8 cellular contexts compared by ENCODE assay signal in the genomic region with DNA sequence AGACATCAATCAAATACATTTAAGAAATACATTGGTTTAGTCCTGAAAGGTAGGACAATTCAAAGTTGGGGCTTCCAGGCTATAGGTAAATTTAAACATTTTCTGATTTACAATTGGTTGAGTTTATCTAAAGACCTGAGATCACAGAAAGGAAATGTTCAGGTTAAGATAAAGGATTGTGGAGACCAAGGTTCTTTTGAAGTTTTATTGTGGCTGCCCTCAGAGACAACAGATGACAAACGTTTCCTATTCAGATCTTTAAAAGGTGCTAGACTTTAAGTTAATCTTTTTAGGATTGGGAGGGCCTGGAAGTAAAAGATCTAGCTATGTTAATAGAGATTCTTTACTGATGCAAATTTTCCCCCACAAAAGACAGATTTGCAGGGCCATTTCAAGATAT. TPM values are rescaled to one million over a fixed set of nuclear protein-coding genes. Genes with fewer than 3 reads are reported as not detected.
A peak's percentile ranks its signal among the peaks of the same experiment; 100 is the strongest.
DNase-seq lines count a peak whose midpoint lies in the region; ATAC-seq and TF ChIP-seq lines count a peak whose summit lies in the region.
"Not testable (repeated sequence)": the region's sequence is repeated elsewhere in the genome, so short reads cannot be mapped to it uniquely, and the experiment has no call there.

No MANE protein-coding gene starts in this region.

- not testable (repeated sequence) for H3K23ac ChIP-seq in H9 (ENCODE audit: insufficient read length, low read depth, low read length)

- not testable (repeated sequence) for H3K79me2 ChIP-seq in H9 (ENCODE audit: insufficient read depth, low read length)
- H3K79me2 ChIP-seq in Loucy (ENCODE audit: insufficient read depth, low read length), result peaks cover 17% of the 10 kb centered on the region; the same call in 1 of the 2 replicates

- H3K4me1 ChIP-seq in CD4-positive, CD25-positive, alpha-beta regulatory T cell (ENCODE audit: control insufficient read depth, insufficient read depth, low read length, poor library complexity, severe bottlenecking), result peaks cover 25% of the 10 kb centered on the region
- H3K4me1 ChIP-seq in H9 (ENCODE audit: insufficient read depth, low read length) (peaks cover 18% of the 10 kb centered on the region; the same call in 1 of the 2 replicates), Loucy (ENCODE audit: insufficient read depth, low read length, poor library complexity, severe bottlenecking) (peaks cover 17% of the 10 kb centered on the region), cardiac muscle cell (ENCODE audit: low read depth) (peaks cover 46% of the 10 kb centered on the region)
- H3K4me1 ChIP-seq in naive thymus-derived CD4-positive, alpha-beta T cell (ENCODE audit: control insufficient read depth in 2 of 2, insufficient read depth in 2 of 2, low read length in 2 of 2), result peaks cover 3 to 25% of the 10 kb centered on the region in 2 donors

- H3K9me3 Mint-ChIP-seq in CD4-positive, CD25-positive, alpha-beta regulatory T cell, result not testable (repeated sequence)
- H3K9me3 Mint-ChIP-seq in H9, result peaks cover 33 to 43% of the 10 kb centered on the region in 2 experiments
- H3K9me3 Mint-ChIP-seq in WTC11, result peaks cover 33% of the 10 kb centered on the region
- peaks cover 31% of the 10 kb centered on the region for H3K9me3 Mint-ChIP-seq in activated naive CD4-positive, alpha-beta T cell treated with anti-CD3 and anti-CD28 coated beads, Interleukin-2, amount 10 ng/mL, durations not matched to agents 7 days and 5 days
- H3K9me3 Mint-ChIP-seq in naive thymus-derived CD4-positive, alpha-beta T cell, result peaks cover 0 to 13% (median 2%) of the 10 kb centered on the region in 11 donors

- not testable (repeated sequence) for H3K27me3 ChIP-seq in CD4-positive, CD25-positive, alpha-beta regulatory T cell (ENCODE audit: control insufficient read depth, insufficient read depth, low read length); H9 (ENCODE audit: insufficient read depth, low read length); cardiac muscle cell; naive thymus-derived CD4-positive, alpha-beta T cell (ENCODE audit: control insufficient read depth in 2 of 2, insufficient read depth in 2 of 2, low read length in 2 of 2)
- peaks cover 11% of the 10 kb centered on the region for H3K27me3 ChIP-seq in Loucy (ENCODE audit: insufficient read depth, low read length, poor library complexity, severe bottlenecking)

- H4K91ac ChIP-seq in H9 (ENCODE audit: insufficient read length, low read depth, low read length), result not testable (repeated sequence)

- not testable (repeated sequence) for H2AK5ac ChIP-seq in H9 (ENCODE audit: insufficient read length, low read length)

- H3K27ac ChIP-seq in CD4-positive, CD25-positive, alpha-beta regulatory T cell (ENCODE audit: insufficient read depth, low read length, poor library complexity, severe bottlenecking); H9 (ENCODE audit: insufficient read length, low read depth, low read length); naive thymus-derived CD4-positive, alpha-beta T cell (ENCODE audit: low read depth, low read length): not testable (repeated sequence)
- peak overlapping the region; percentile 94 for H3K27ac ChIP-seq in cardiac muscle cell

- intact Hi-C loops in naive thymus-derived CD4-positive, alpha-beta T cell (cut with micrococcal nuclease), result loop anchor here in 1 of 2 donors (10.0 kb wide), 2 partner anchors 655 to 805 kb away; a partner anchor contains a TSS

- H2BK20ac ChIP-seq in H9 (ENCODE audit: low read depth, low read length, poor library complexity, severe bottlenecking), result not testable (repeated sequence)

- WGBS in H9 (ENCODE audit: extremely low coverage, insufficient read length, low lambda C conversion rate), result no CpG with 5 or more reads among the region's 1 CpG

- peak overlapping the region in 3 of 4 donors; percentile 40 to 57 (median 48) for H3K4me3 Mint-ChIP-seq in CD4-positive, CD25-positive, alpha-beta regulatory T cell
- H3K4me3 Mint-ChIP-seq in H9, result 0 out of 5 replicates have a peak overlapping the region, but pooled peaks of 1 of the 2 experiments have one; percentile 15
- not testable (repeated sequence) for H3K4me3 Mint-ChIP-seq in WTC11
- H3K4me3 Mint-ChIP-seq in activated naive CD4-positive, alpha-beta T cell treated with anti-CD3 and anti-CD28 coated beads, Interleukin-2, amount 10 ng/mL, durations not matched to agents 7 days and 5 days, result peak overlapping the region; percentile 37
- H3K4me3 Mint-ChIP-seq in naive thymus-derived CD4-positive, alpha-beta T cell, result peak overlapping the region; percentile 3 to 72 (median 64)

- not testable (repeated sequence) for H3K23me2 ChIP-seq in H9 (ENCODE audit: insufficient read length, low read depth, low read length, poor library complexity, severe bottlenecking)

- not testable (repeated sequence) for H2BK120ac ChIP-seq in H9 (ENCODE audit: low read depth, low read length, poor library complexity, severe bottlenecking)

- H3K4me2 ChIP-seq in H9 (ENCODE audit: insufficient read depth, insufficient read length, low read length), result not testable (repeated sequence)
- peak overlapping the region; percentile 34 for H3K4me2 ChIP-seq in Loucy (ENCODE audit: low read depth, low read length, poor library complexity, severe bottlenecking)

- H3K79me1 ChIP-seq in H9 (ENCODE audit: insufficient read depth, low read depth, low read length, poor library complexity, severe bottlenecking), result not testable (repeated sequence)

- H3K27ac Mint-ChIP-seq in CD4-positive, CD25-positive, alpha-beta regulatory T cell, result not testable (repeated sequence)
- H3K27ac Mint-ChIP-seq in H9, result peak overlapping the region; percentile 56 to 92 (median 91); a peak in 6 of 7 replicates
- H3K27ac Mint-ChIP-seq in WTC11, result peak overlapping the region; percentile 96
- H3K27ac Mint-ChIP-seq in activated naive CD4-positive, alpha-beta T cell treated with anti-CD3 and anti-CD28 coated beads, Interleukin-2, amount 10 ng/mL, durations not matched to agents 7 days and 5 days, result peak overlapping the region; percentile 45
- peak overlapping the region in 3 of 9 donors; percentile 25 to 66 (median 61) for H3K27ac Mint-ChIP-seq in naive thymus-derived CD4-positive, alpha-beta T cell

- peaks cover 21% of the 10 kb centered on the region for H3K36me3 Mint-ChIP-seq in CD4-positive, CD25-positive, alpha-beta regulatory T cell
- H3K36me3 Mint-ChIP-seq in H9 (ENCODE audit: insufficient read depth in 1 of 3, low read depth in 3 of 3), result peaks cover 30 to 45% (median 45%) of the 10 kb centered on the region in 3 experiments
- H3K36me3 Mint-ChIP-seq in WTC11, result peaks cover 57% of the 10 kb centered on the region
- H3K36me3 Mint-ChIP-seq in activated naive CD4-positive, alpha-beta T cell treated with anti-CD3 and anti-CD28 coated beads, Interleukin-2, amount 10 ng/mL, durations not matched to agents 7 days and 5 days, result peaks cover 77% of the 10 kb centered on the region
- peaks cover 0 to 58% (median 16%) of the 10 kb centered on the region in 5 donors for H3K36me3 Mint-ChIP-seq in naive thymus-derived CD4-positive, alpha-beta T cell

- H4K8ac ChIP-seq in H9 (replicated peaks; ENCODE audit: insufficient read length, low read depth, low read length), result not testable (repeated sequence)

- peak in 2 of 3 donors; percentile 40 to 54 for DNase-seq in CD4-positive, CD25-positive, alpha-beta regulatory T cell
- DNase-seq in H9; WTC11 (ENCODE audit: low spot score); activated naive CD4-positive, alpha-beta T cell treated with anti-CD3 and anti-CD28 coated beads, Interleukin-2, amount 10 ng/mL, durations not matched to agents 7 days and 5 days; cardiac muscle cell (ENCODE audit: low read depth in 1 of 2, low spot score in 1 of 2): not testable (repeated sequence)
- peak; percentile 53 for DNase-seq in central memory CD4-positive, alpha-beta T cell
- DNase-seq in naive thymus-derived CD4-positive, alpha-beta T cell, result peak in 7 of 9 donors; percentile 47 to 73 (median 64)

- not testable (repeated sequence) for H2BK15ac ChIP-seq in H9 (ENCODE audit: low read depth, low read length)

- H3K9me3 ChIP-seq in CD4-positive, CD25-positive, alpha-beta regulatory T cell (ENCODE audit: control insufficient read depth in 2 of 2, low read length in 2 of 2); cardiac muscle cell (ENCODE audit: low read depth); naive thymus-derived CD4-positive, alpha-beta T cell (ENCODE audit: control insufficient read depth in 2 of 3, low read length in 3 of 3): not testable (repeated sequence)
- H3K9me3 ChIP-seq in H9 (ENCODE audit: control insufficient read depth, low read depth, low read length) (peaks cover 16% of the 10 kb centered on the region), Loucy (ENCODE audit: insufficient read depth, low read depth, low read length) (peaks cover 17% of the 10 kb centered on the region; the same call in 1 of the 2 replicates)

- not testable (repeated sequence) for ATAC-seq in CD4-positive, CD25-positive, alpha-beta regulatory T cell (ENCODE audit: low read depth in 2 of 2); WTC11; naive thymus-derived CD4-positive, alpha-beta T cell

- not testable (repeated sequence) for H3K18ac ChIP-seq in H9 (ENCODE audit: insufficient read length, low read depth, low read length)

- POLR2A ChIA-PET in WTC11 (lab: Charles Lee), result not testable (repeated sequence)
- POLR2A ChIA-PET in naive thymus-derived CD4-positive, alpha-beta T cell (lab: Charles Lee), result interaction anchor here (1.0 kb wide), 1 partner anchor 56 kb away, joined by 3 read pairs; no protein-coding TSS in a partner anchor

- not testable (repeated sequence) for H3K36me3 ChIP-seq in CD4-positive, CD25-positive, alpha-beta regulatory T cell (ENCODE audit: control insufficient read depth, insufficient read depth, low read length); Loucy (ENCODE audit: insufficient read depth, low read length); cardiac muscle cell; naive thymus-derived CD4-positive, alpha-beta T cell (ENCODE audit: control insufficient read depth in 2 of 3, insufficient read depth in 3 of 3, low read length in 3 of 3)

- H3K4me3 ChIP-seq in CD4-positive, CD25-positive, alpha-beta regulatory T cell (ENCODE audit: low read depth, low read length); Loucy (ENCODE audit: low read length, poor library complexity, severe bottlenecking); cardiac muscle cell; naive thymus-derived CD4-positive, alpha-beta T cell (ENCODE audit: low read length): not testable (repeated sequence)

- H3K4me1 Mint-ChIP-seq in CD4-positive, CD25-positive, alpha-beta regulatory T cell, result peaks cover 27 to 70% (median 44%) of the 10 kb centered on the region in 4 donors
- H3K4me1 Mint-ChIP-seq in H9, result peaks cover 61 to 69% of the 10 kb centered on the region in 2 experiments
- H3K4me1 Mint-ChIP-seq in WTC11, result peaks cover 75% of the 10 kb centered on the region
- H3K4me1 Mint-ChIP-seq in activated naive CD4-positive, alpha-beta T cell treated with anti-CD3 and anti-CD28 coated beads, Interleukin-2, amount 10 ng/mL, durations not matched to agents 7 days and 5 days, result peaks cover 58% of the 10 kb centered on the region
- peaks cover 27 to 61% (median 48%) of the 10 kb centered on the region in 7 donors for H3K4me1 Mint-ChIP-seq in naive thymus-derived CD4-positive, alpha-beta T cell

- not testable (repeated sequence) for H2BK5ac ChIP-seq in H9 (ENCODE audit: insufficient read length, low read length)

- H2BK12ac ChIP-seq in H9 (ENCODE audit: insufficient read length, low read depth, low read length), result not testable (repeated sequence)

- H3K27me3 Mint-ChIP-seq in CD4-positive, CD25-positive, alpha-beta regulatory T cell; H9 (ENCODE audit: low read depth); WTC11 (ENCODE audit: low read depth); activated naive CD4-positive, alpha-beta T cell treated with anti-CD3 and anti-CD28 coated beads, Interleukin-2, amount 10 ng/mL, durations not matched to agents 7 days and 5 days; naive thymus-derived CD4-positive, alpha-beta T cell: not testable (repeated sequence)

- H3K9me2 ChIP-seq in Loucy (replicated peaks; ENCODE audit: low read depth, low read length), result not testable (repeated sequence)

- CTCF ChIA-PET in WTC11 (lab: Charles Lee); activated naive CD4-positive, alpha-beta T cell treated with anti-CD3 and anti-CD28 coated beads, Interleukin-2, amount 10 ng/mL, durations not matched to agents 7 days and 5 days (lab: Charles Lee); naive thymus-derived CD4-positive, alpha-beta T cell (lab: Charles Lee): not testable (repeated sequence)

- H2AFZ ChIP-seq in H9 (ENCODE audit: low read length); Loucy (ENCODE audit: low read length): not testable (repeated sequence)

- not testable (repeated sequence) for H4K5ac ChIP-seq in H9 (ENCODE audit: insufficient read length, low read depth, low read length)

- not testable (repeated sequence) for H3K9ac ChIP-seq in H9 (ENCODE audit: extremely low read depth, insufficient read length, low read length); Loucy (ENCODE audit: low read depth, low read length, poor library complexity, severe bottlenecking)

- not testable (repeated sequence) for H3T11ph ChIP-seq in H9 (ENCODE audit: low read length)

- not testable (repeated sequence) for H3F3A ChIP-seq in Loucy (ENCODE audit: low read depth)

- not testable (repeated sequence) for H3K4ac ChIP-seq in H9 (ENCODE audit: low read depth, low read length)

- TF ChIP-seq CTCF in H9 (conservative IDR thresholded peaks at IDR 0.05); Loucy (conservative IDR thresholded peaks at IDR 0.05; ENCODE audit: low read length); WTC11 (IDR thresholded peaks at IDR 0.05); cardiac muscle cell (IDR thresholded peaks at IDR 0.05; ENCODE audit: low read depth, low read length): not testable (repeated sequence)

- not testable (repeated sequence) for H3K56ac ChIP-seq in H9 (ENCODE audit: insufficient read length, low read depth, low read length)

- H4K20me1 ChIP-seq in H9 (ENCODE audit: control insufficient read depth, insufficient read depth, insufficient read length); Loucy (ENCODE audit: insufficient read depth, low read length, poor library complexity, severe bottlenecking): not testable (repeated sequence)

- not testable (repeated sequence) for H3K14ac ChIP-seq in H9 (ENCODE audit: insufficient read depth, low read length)

RNA-seq across cellular contexts. Expression of a gene that starts 6.1 kb away (rescaled TPM):
- total RNA-seq in CD4-positive, CD25-positive, alpha-beta regulatory T cell, result 53.0 TPM
- polyA plus RNA-seq in CD4-positive, CD25-positive, alpha-beta regulatory T cell, result 10 to 100 TPM; 41.0 to 58.5 (median 54.7) TPM
- total RNA-seq in H9 (2021), result 74.4 and 74.7 TPM in 2 replicates
- total RNA-seq in WTC11 (2021), result 22.9 to 31.6 TPM (median 30.5 TPM) in 3 replicates
- total RNA-seq in cardiac muscle cell, result 619 and 1,005 TPM in 2 replicates
- polyA plus RNA-seq in cardiac muscle cell, result 383 and 432 TPM in 2 replicates
- total RNA-seq in naive thymus-derived CD4-positive, alpha-beta T cell, result 10 to 100 TPM; 56.0 to 70.6 (median 66.6) TPM
- polyA plus RNA-seq in naive thymus-derived CD4-positive, alpha-beta T cell, result 10 to 100 TPM; 65.6 to 79.8 TPM
